ENCODE assay signal across 11 cellular contexts in the genomic region with DNA sequence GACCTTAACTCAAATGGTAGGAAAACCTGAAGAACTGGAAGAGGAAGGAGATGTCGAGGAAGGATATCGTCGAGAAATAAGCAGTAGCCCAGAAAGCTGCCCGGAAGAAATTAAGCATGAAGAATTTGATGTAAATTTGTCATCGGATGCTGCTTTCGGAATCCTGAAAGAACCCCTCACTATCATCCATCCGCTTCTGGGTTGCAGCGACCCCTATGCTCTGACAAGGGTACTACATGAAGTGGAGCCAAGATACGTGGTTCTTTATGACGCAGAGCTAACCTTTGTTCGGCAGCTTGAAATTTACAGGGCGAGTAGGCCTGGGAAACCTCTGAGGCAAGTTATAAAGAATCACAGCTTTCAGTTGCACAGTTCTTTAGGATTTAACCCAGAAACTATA. TPM values are rescaled to one million over a fixed set of nuclear protein-coding genes. Genes with fewer than 3 reads are reported as not detected.
DNase-seq lines count a peak whose midpoint lies in the region; ATAC-seq, FAIRE-seq and TF ChIP-seq lines count a peak whose summit lies in the region.
"Had no signal": no experiment of that assay in that cellular context is flagged by ENCODE, and none has a peak within 500 bp of the region (broad histone marks: within the 10 kb centered on the region; RNA-seq: fewer than 3 reads in every experiment).

No MANE protein-coding gene starts in this region.

- no peak overlapping the region for H3K27ac Mint-ChIP-seq in activated T-cell treated with anti-CD3 and anti-CD28 coated beads, Interleukin-2, amount 50 U/mL, for 24 hours

- H3K9me1 ChIP-seq in endothelial cell of umbilical vein (replicated peaks; ENCODE audit: control insufficient read depth, extremely low read depth, insufficient read depth, low read length), result no peaks in the 10 kb centered on the region

- peaks cover 24% of the 10 kb centered on the region for H3K4me1 Mint-ChIP-seq in activated T-cell treated with anti-CD3 and anti-CD28 coated beads, Interleukin-2, amount 50 U/mL, for 24 hours (ENCODE audit: low read depth)

- no peak for ATAC-seq in GM19452 (IDR thresholded peaks at IDR 0.05; ENCODE audit: unreplicated experiment)

- no peaks in the 10 kb centered on the region for H4K20me1 ChIP-seq in endothelial cell of umbilical vein (replicated peaks; ENCODE audit: control insufficient read depth, extremely low read depth, insufficient read depth, low read length)

- H3K4me3 Mint-ChIP-seq in activated T-cell treated with anti-CD3 and anti-CD28 coated beads, Interleukin-2, amount 50 U/mL, for 24 hours, result no peak overlapping the region

- peak; percentile 7 for DNase-seq in activated T-cell treated with anti-CD3 and anti-CD28 coated beads for 24 hours (ENCODE audit: low read depth)
- no peak for DNase-seq in activated T-cell treated with anti-CD3 and anti-CD28 coated beads, Interleukin-2, amount 50 U/mL, for 24 hours
- no peak for DNase-seq in endothelial cell of umbilical vein (ENCODE audit: low read depth, low spot score)
- no peak for DNase-seq in retinal pigment epithelial cell (ENCODE audit: low read depth)
- no peak for DNase-seq in GOT3 (lab: John Stamatoyannopoulos, UW)
- DNase-seq in OCI-M1 (lab: John Stamatoyannopoulos, UW), result no peak
- DNase-seq: cortex of kidney, NCI-H510A treated with DMSO at 0.1 percent for 48 hours had no signal

- H3K27me3 ChIP-seq in endothelial cell of umbilical vein (ENCODE audit: control insufficient read depth in 2 of 2, insufficient read depth in 2 of 2, low read length in 2 of 2), result no peaks in the 10 kb centered on the region

- H3K4me1 ChIP-seq in endothelial cell of umbilical vein (ENCODE audit: control insufficient read depth, extremely low read depth, insufficient read depth, low read length), result no peaks in the 10 kb centered on the region

- dilution Hi-C loops in endothelial cell of umbilical vein (cut with MboI; ENCODE audit: extremely low pct_ligation_motif_present, low sequenced_read_pairs), result loop anchor here (25.0 kb wide), 1 partner anchor 302 kb away; no protein-coding TSS in a partner anchor

- no peak for TF ChIP-seq POLR2A in endothelial cell of umbilical vein (IDR thresholded peaks at IDR 0.05; ENCODE audit: low read depth, low read length)

- H3K36me3 Mint-ChIP-seq in activated T-cell treated with anti-CD3 and anti-CD28 coated beads, Interleukin-2, amount 50 U/mL, for 24 hours (ENCODE audit: low read depth), result peaks cover 83% of the 10 kb centered on the region

- H3K4me3 ChIP-seq in endothelial cell of umbilical vein (replicated peaks in 1 of 3; ENCODE audit: insufficient read depth in 1 of 3, low read depth in 1 of 3, low read length in 3 of 3), result no peak overlapping the region
- no peak overlapping the region for H3K4me3 ChIP-seq in retinal pigment epithelial cell (ENCODE audit: low read length)
- H3K4me3 ChIP-seq: lung had no signal

- no peak overlapping the region for H2AFZ ChIP-seq in endothelial cell of umbilical vein (ENCODE audit: low read depth, low read length)

- no peak overlapping the region for H3K27ac ChIP-seq in endothelial cell of umbilical vein (ENCODE audit: insufficient read depth, low read depth, low read length)

- no peak overlapping the region for H3K4me2 ChIP-seq in endothelial cell of umbilical vein (ENCODE audit: insufficient read depth, low read length)

- peak; percentile 37 for FAIRE-seq in endothelial cell of umbilical vein (lab: Jason Lieb, UNC)

- H3K9me3 Mint-ChIP-seq in activated T-cell treated with anti-CD3 and anti-CD28 coated beads, Interleukin-2, amount 50 U/mL, for 24 hours, result no peaks in the 10 kb centered on the region

- no peak overlapping the region for H3K9ac ChIP-seq in endothelial cell of umbilical vein (replicated peaks; ENCODE audit: extremely low read depth, insufficient read depth, low read length)

- H3K27me3 Mint-ChIP-seq in activated T-cell treated with anti-CD3 and anti-CD28 coated beads, Interleukin-2, amount 50 U/mL, for 24 hours, result no peaks in the 10 kb centered on the region

- peaks cover 6 to 9% of the 10 kb centered on the region in 2 experiments for H3K36me3 ChIP-seq in endothelial cell of umbilical vein (ENCODE audit: control insufficient read depth in 2 of 2, extremely low read depth in 1 of 2, insufficient read depth in 2 of 2, low read length in 2 of 2)

- H3K9me3 ChIP-seq in endothelial cell of umbilical vein (replicated peaks; ENCODE audit: control insufficient read depth, insufficient read depth, low read length), result no peaks in the 10 kb centered on the region

- H3K79me2 ChIP-seq in endothelial cell of umbilical vein (ENCODE audit: control insufficient read depth, insufficient read depth, low read length), result no peaks in the 10 kb centered on the region

- CTCF ChIA-PET in endothelial cell of umbilical vein (lab: Charles Lee), result interaction anchor here (1.2 to 2.2 kb wide), 5 partner anchors 10 to 261 kb away, joined by 3 to 11 read pairs (median 7); a partner anchor contains a TSS

- POLR2A ChIA-PET in endothelial cell of umbilical vein (lab: Charles Lee), result no interaction called here

- intact Hi-C loops in endothelial cell of umbilical vein (cut with micrococcal nuclease), result loop anchor here (2.0 kb wide), 1 partner anchor 135 kb away; a partner anchor contains a TSS

- no TSS peak for BruUV-seq in endothelial cell of umbilical vein (replicated peaks; lab: Mats Ljungman, UMichigan)

- TF ChIP-seq CTCF in LNCAP (IDR thresholded peaks at IDR 0.05) (peak; percentile 38), endothelial cell of umbilical vein (IDR thresholded peaks at IDR 0.05; ENCODE audit: extremely low read depth in 1 of 2, insufficient read depth in 1 of 2, low read depth in 1 of 2, low read length in 2 of 2) (peak; percentile 50 to 58), retinal pigment epithelial cell (conservative IDR thresholded peaks at IDR 0.05; ENCODE audit: low read depth, low read length) (peak; percentile 76)

TF ChIP-seq in endothelial cell of umbilical vein, 7 proteins besides CTCF, POLR2A, EP300 and RAD21:
- no peak for TF ChIP-seq EZH2 (IDR thresholded peaks at IDR 0.05; ENCODE audit: borderline replicate concordance, low read depth, low read length, severe bottlenecking)
- no peak for TF ChIP-seq MYC (IDR thresholded peaks at IDR 0.05; ENCODE audit: low read depth, low read length)
- TF ChIP-seq, protein P1, sequence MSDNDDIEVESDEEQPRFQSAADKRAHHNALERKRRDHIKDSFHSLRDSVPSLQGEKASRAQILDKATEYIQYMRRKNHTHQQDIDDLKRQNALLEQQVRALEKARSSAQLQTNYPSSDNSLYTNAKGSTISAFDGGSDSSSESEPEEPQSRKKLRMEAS (IDR thresholded peaks at IDR 0.05; ENCODE audit: insufficient read depth, insufficient read length), result no peak
- no peak for TF ChIP-seq JUN (IDR thresholded peaks at IDR 0.05; ENCODE audit: borderline replicate concordance, insufficient read depth, insufficient read length, low read depth)
- TF ChIP-seq GATA2 (IDR thresholded peaks at IDR 0.05; ENCODE audit: insufficient read depth, insufficient read length, low read depth, low read length), result no peak
- no peak for TF ChIP-seq FOS (IDR thresholded peaks at IDR 0.05; ENCODE audit: borderline replicate concordance, insufficient read depth, low read length)
- TF ChIP-seq POLR2AphosphoS5 (IDR thresholded peaks at IDR 0.05; ENCODE audit: insufficient read depth, low read depth, low read length), result no peak

RNA-seq across cellular contexts. Expression of a gene that starts 15.5 kb away (rescaled TPM):
- total RNA-seq in endothelial cell of umbilical vein, result 15.1 and 17.1 TPM in 2 replicates
- 3.0 and 4.9 TPM in 2 replicates for polyA plus RNA-seq in endothelial cell of umbilical vein
- 2.0 and 2.4 TPM in 2 replicates for polyA plus RNA-seq in endothelial cell of umbilical vein (2011; cell fraction: cytosol; rRNA removed)
- 3.4 and 5.5 TPM in 2 replicates for polyA plus RNA-seq in endothelial cell of umbilical vein (2011; cell fraction: nucleus; rRNA removed)
- 9.6 and 12.5 TPM in 2 replicates for polyA plus RNA-seq in endothelial cell of umbilical vein (2012)
- 16.2 and 25.2 TPM in 2 replicates for polyA minus RNA-seq in endothelial cell of umbilical vein
- polyA minus RNA-seq in endothelial cell of umbilical vein (2011; cell fraction: cytosol; rRNA and poly(A)+ RNA removed), result 27.7 TPM
- polyA minus RNA-seq in endothelial cell of umbilical vein (2011; cell fraction: nucleus; rRNA and poly(A)+ RNA removed), result 8.7 and 13.6 TPM in 2 replicates
